In the genomic region with DNA sequence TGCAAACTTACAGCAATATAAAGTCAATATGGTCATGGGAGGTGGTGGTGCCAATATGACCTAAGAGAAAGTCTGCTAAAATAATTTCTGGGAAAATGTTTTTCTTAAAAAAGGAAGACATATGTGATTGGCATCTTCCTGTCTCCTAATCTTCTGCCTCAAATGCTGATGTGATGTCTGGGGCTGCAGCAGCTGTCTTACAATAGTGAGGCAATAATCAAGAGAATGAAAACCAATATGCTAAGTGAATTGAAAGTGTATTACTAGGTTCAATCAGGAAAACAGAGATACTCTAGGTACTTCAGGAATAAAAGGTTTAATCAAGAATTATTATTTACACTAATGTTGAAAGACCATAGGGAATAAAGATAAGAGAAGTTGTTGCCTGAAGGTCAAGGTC, we compare ENCODE assay signal across 8 cellular contexts.
"Had no signal": no experiment of that assay in that cellular context is flagged by ENCODE, and none has a peak within 500 bp of the region (broad histone marks: within the 10 kb centered on the region; RNA-seq: fewer than 3 reads in every experiment).

No MANE protein-coding gene starts in this region.

- H3K27ac ChIP-seq: HL-60, KMS-11 had no signal

- H3K9ac ChIP-seq: KMS-11 had no signal

- ATAC-seq: HepG2 had no signal

- H3K27ac Mint-ChIP-seq: IgD-negative memory B cell had no signal

- H3K36me3 Mint-ChIP-seq: IgD-negative memory B cell had no signal

- DNase-seq: IMR-90, KBM-7, KG1 had no signal

- H3K4me3 Mint-ChIP-seq: IgD-negative memory B cell had no signal

- FAIRE-seq: HepG2, HTR-8/SVneo had no signal

- H3K4me2 ChIP-seq: KMS-11 had no signal
